In genomic region chr6:116060572-116061283, GRCh38 we compare ENCODE assay signal across 8 cellular contexts. TPM values are rescaled to one million over a fixed set of nuclear protein-coding genes. Genes with fewer than 3 reads are reported as not detected.
DNase-seq lines count a peak whose midpoint lies in the region; ATAC-seq and TF ChIP-seq lines count a peak whose summit lies in the region.

Gene FRK (minus strand): TSS chr6:116060891. CDS start chr6:116060311, 580 bp downstream.

- H3K4me3 ChIP-seq in skin epidermis = peak within 1 kb of the TSS; percentile 31 to 53 (median 36)

- peak; percentile 75 for DNase-seq in OCI-M1 (lab: John Stamatoyannopoulos, UW)
- peak; percentile 75 to 88 for DNase-seq in foreskin keratinocyte
- DNase-seq in CD1c-positive myeloid dendritic cell (ENCODE audit: extremely low spot score) = no peak
- no peak for DNase-seq in GOT3 (lab: John Stamatoyannopoulos, UW)

- ATAC-seq in GM19455 (IDR thresholded peaks at IDR 0.05; ENCODE audit: unreplicated experiment) (peak; percentile 39), foreskin keratinocyte (peak; percentile 80), HG03521 (IDR thresholded peaks at IDR 0.05; ENCODE audit: unreplicated experiment) (no peak), GM19351 (IDR thresholded peaks at IDR 0.05; ENCODE audit: unreplicated experiment) (no peak)

- no peaks in the 10 kb centered on the region for H3K27me3 ChIP-seq in foreskin keratinocyte

- peak within 1 kb of the TSS; percentile 71 for H3K27ac ChIP-seq in foreskin keratinocyte
- peak within 1 kb of the TSS in 20 of 21 experiments; percentile 37 to 83 (median 68) for H3K27ac ChIP-seq in skin epidermis

- TF ChIP-seq CTCF in foreskin keratinocyte (conservative IDR thresholded peaks at IDR 0.05) = peak; percentile 62

- peaks cover 15% of the 10 kb centered on the region for H3K4me1 ChIP-seq in foreskin keratinocyte

RNA-seq across cellular contexts. Expression of gene FRK, which starts in this region (rescaled TPM):
- total RNA-seq in foreskin keratinocyte = 2.5 and 3.4 TPM in 2 replicates
- 0.41 and 0.45 TPM in 2 replicates for polyA plus RNA-seq in foreskin keratinocyte

Comparison
In these comparisons a context has a peak if more than half of its experiments do, and no peak if none do; other contexts are left out.
1. ATAC-seq: peak in GM19455 (single experiment) and foreskin keratinocyte (single experiment); none in HG03521 (single experiment) and GM19351 (single experiment).
2. DNase-seq: peak in OCI-M1 (single experiment) and foreskin keratinocyte (2 of 2); none in CD1c-positive myeloid dendritic cell (single experiment) and GOT3 (single experiment).